Comparison of ENCODE assay signal across 16 cellular contexts in the genomic region with DNA sequence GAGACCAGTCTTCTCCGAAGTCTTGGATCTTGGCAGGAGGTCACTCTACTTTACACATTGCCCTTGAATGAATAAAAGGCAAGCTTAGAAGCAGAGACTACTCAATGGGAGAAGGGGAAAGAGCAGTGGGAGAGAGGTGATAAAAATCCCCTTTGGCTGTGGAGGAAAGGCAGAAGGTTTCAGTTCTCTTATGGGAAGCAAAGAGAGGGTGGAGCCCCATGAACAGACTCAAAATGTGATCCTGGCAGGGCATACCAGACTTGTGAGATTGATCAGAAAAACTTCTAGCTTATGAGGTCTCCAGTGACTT.
"Had no signal": no experiment of that assay in that cellular context is flagged by ENCODE, and none has a peak within 500 bp of the region (broad histone marks: within the 10 kb centered on the region; RNA-seq: fewer than 3 reads in every experiment).

No MANE protein-coding gene starts in this region.

- H3K36me3 Mint-ChIP-seq: naive thymus-derived CD4-positive, alpha-beta T cell; type B pancreatic cell had no signal

- H3K27ac ChIP-seq: colonic mucosa, esophagus squamous epithelium, foreskin keratinocyte, neutrophil, suprapubic skin had no signal

- H3K9me3 Mint-ChIP-seq: naive thymus-derived CD4-positive, alpha-beta T cell; type B pancreatic cell had no signal

- DNase-seq: dermis blood vessel endothelial cell; esophagus squamous epithelium; foreskin keratinocyte; left colon; left ventricle myocardium superior; mammary epithelial cell; naive thymus-derived CD4-positive, alpha-beta T cell; nephron progenitor cell; small intestine; stimulated activated CD4-positive, alpha-beta T cell treated with anti-CD3 and anti-CD28 coated beads, Interleukin-12 subunit alpha, Interleukin-12 subunit beta, amount 100 ng/mL, for 4 hours; stimulated activated naive CD4-positive, alpha-beta T cell treated with Interleukin-2 at 50 U/mL for 16 hours; thyroid gland had no signal

- H3K4me3 Mint-ChIP-seq: naive thymus-derived CD4-positive, alpha-beta T cell; nephron progenitor cell; type B pancreatic cell had no signal

- ATAC-seq: foreskin keratinocyte; left ventricle myocardium superior; naive thymus-derived CD4-positive, alpha-beta T cell had no signal

- H3K4me1 ChIP-seq: colonic mucosa, foreskin keratinocyte had no signal

- H3K27me3 Mint-ChIP-seq: naive thymus-derived CD4-positive, alpha-beta T cell; type B pancreatic cell had no signal

- H3K27ac Mint-ChIP-seq: naive thymus-derived CD4-positive, alpha-beta T cell; nephron progenitor cell; type B pancreatic cell had no signal

- H3K27me3 ChIP-seq: colonic mucosa, esophagus squamous epithelium, foreskin keratinocyte, neutrophil, suprapubic skin, thyroid gland had no signal

- H3K9me3 ChIP-seq: colonic mucosa, esophagus squamous epithelium, neutrophil, suprapubic skin, thyroid gland had no signal

- H3K36me3 ChIP-seq: colonic mucosa, esophagus squamous epithelium, neutrophil, suprapubic skin, thyroid gland had no signal

- H3K4me3 ChIP-seq: colonic mucosa, esophagus squamous epithelium, suprapubic skin, thyroid gland had no signal
